ENCODE assay signal across 17 cellular contexts in genomic region chr17:47877368-47878034, GRCh38. TPM values are rescaled to one million over a fixed set of nuclear protein-coding genes. Genes with fewer than 3 reads are reported as not detected.
"Had no signal": no experiment of that assay in that cellular context is flagged by ENCODE, and none has a peak within 500 bp of the region (broad histone marks: within the 10 kb centered on the region; RNA-seq: fewer than 3 reads in every experiment).

No MANE protein-coding gene starts in this region.

- DNase-seq: activated CD4-positive, alpha-beta T cell treated with anti-CD3 and anti-CD28 coated beads, Interleukin-2, amount 10 ng/mL, durations not matched to agents 7 days and 5 days; activated CD4-positive, CD25-positive, alpha-beta regulatory T cell; activated CD8-positive, alpha-beta memory T cell treated with anti-CD3 and anti-CD28 coated beads for 24 hours; activated naive CD4-positive, alpha-beta T cell treated with anti-CD3 and anti-CD28 coated beads for 36 hours; caudate nucleus; cortex of kidney; effector CD8-positive, alpha-beta T cell; gastrocnemius medialis; kidney; naive thymus-derived CD4-positive, alpha-beta T cell; retina; stimulated activated CD4-positive, alpha-beta T cell treated with anti-CD3 and anti-CD28 coated beads, Interleukin-15, amount 100 ng/mL, for 24 hours; stimulated activated CD4-positive, alpha-beta T cell treated with anti-CD3 and anti-CD28 coated beads, Interleukin-4, amount 100 ng/mL, for 4 hours; uterus had no signal

- ATAC-seq: gastrocnemius medialis; naive thymus-derived CD4-positive, alpha-beta T cell had no signal

- H3K36me3 ChIP-seq: gastrocnemius medialis, neutrophil, uterus had no signal

- H3K27ac ChIP-seq: gastrocnemius medialis, neutrophil, uterus had no signal

- H3K9me3 ChIP-seq: gastrocnemius medialis, neutrophil, uterus had no signal

- H3K4me3 ChIP-seq: gastrocnemius medialis, uterus had no signal

RNA-seq across cellular contexts. Expression of gene SP6, which starts 26.5 kb away (rescaled TPM):
- total RNA-seq: activated CD4-positive, alpha-beta T cell treated with anti-CD3 and anti-CD28 coated beads, Interleukin-2, amount 10 ng/mL, durations not matched to agents 7 days and 5 days had no signal

RNA-seq across cellular contexts. Expression of gene LRRC46, which starts 46.0 kb away (rescaled TPM):
- total RNA-seq: lower leg skin, mononuclear cell had no signal
